28 cellular contexts compared by ENCODE assay signal in genomic region chr9:137956688-137957385, GRCh38.
DNase-seq lines count a peak whose midpoint lies in the region; ATAC-seq and TF ChIP-seq lines count a peak whose summit lies in the region.
"Had no signal": no experiment of that assay in that cellular context is flagged by ENCODE, and none has a peak within 500 bp of the region (broad histone marks: within the 10 kb centered on the region; RNA-seq: fewer than 3 reads in every experiment).

No MANE protein-coding gene starts in this region.

- 75 to 77% methylated on average over 8 to 12 of the region's 15 CpGs for WGBS in thyroid gland, 2 donors

- H3K9me3 Mint-ChIP-seq in activated CD4-positive, alpha-beta T cell treated with anti-CD3 and anti-CD28 coated beads for 36 hours (ENCODE audit: low read depth), result no peaks in the 10 kb centered on the region
- H3K9me3 Mint-ChIP-seq: CD4-positive, alpha-beta T cell; effector memory CD8-positive, alpha-beta T cell; stimulated activated memory B cell treated with anti-CD40 and anti-IgM and Interleukin-4, amounts not matched to agents 10 μg/mL and 1 μg/mL and 100 μg/mL, for 72 hours had no signal

- H3K4me3 Mint-ChIP-seq in activated CD4-positive, alpha-beta T cell treated with anti-CD3 and anti-CD28 coated beads for 36 hours, result no peak overlapping the region
- H3K4me3 Mint-ChIP-seq: CD4-positive, alpha-beta T cell; effector memory CD8-positive, alpha-beta T cell; neural crest cell; stimulated activated memory B cell treated with anti-CD40 and anti-IgM and Interleukin-4, amounts not matched to agents 10 μg/mL and 1 μg/mL and 100 μg/mL, for 72 hours had no signal

- H3K27me3 Mint-ChIP-seq in activated CD4-positive, alpha-beta T cell treated with anti-CD3 and anti-CD28 coated beads for 36 hours, result no peaks in the 10 kb centered on the region
- H3K27me3 Mint-ChIP-seq: CD4-positive, alpha-beta T cell had no signal

- H3K4me3 ChIP-seq in Jurkat, Clone E6-1 (ENCODE audit: low read length), result no peak overlapping the region
- no peak overlapping the region for H3K4me3 ChIP-seq in thyroid gland (replicated peaks in 1 of 3)
- H3K4me3 ChIP-seq: cardiac muscle cell, HAP-1, heart left ventricle, right lobe of liver had no signal

- no peak overlapping the region for H3K27ac ChIP-seq in thyroid gland
- H3K27ac ChIP-seq: cardiac muscle cell, heart left ventricle, right lobe of liver, WERI-Rb-1 had no signal

- TF ChIP-seq POLR2A in thyroid gland (IDR thresholded peaks at IDR 0.05), result no peak

- no peaks in the 10 kb centered on the region for H3K36me3 ChIP-seq in thyroid gland
- H3K36me3 ChIP-seq: cardiac muscle cell, HAP-1, heart left ventricle, right lobe of liver had no signal

- H3K4me1 ChIP-seq in thyroid gland, result no peaks in the 10 kb centered on the region
- H3K4me1 ChIP-seq: HAP-1, heart left ventricle, right lobe of liver had no signal

- intact Hi-C loops in activated CD4-positive, alpha-beta T cell treated with anti-CD3 and anti-CD28 coated beads for 36 hours (cut with DNase I, micrococcal nuclease), result no loop called here
- intact Hi-C loops in thyroid gland (cut with DNase I), result no loop called here

- no peak overlapping the region for H3K27ac Mint-ChIP-seq in activated CD4-positive, alpha-beta T cell treated with anti-CD3 and anti-CD28 coated beads for 36 hours
- H3K27ac Mint-ChIP-seq: CD4-positive, alpha-beta T cell; effector memory CD8-positive, alpha-beta T cell; stimulated activated memory B cell treated with anti-CD40 and anti-IgM and Interleukin-4, amounts not matched to agents 10 μg/mL and 1 μg/mL and 100 μg/mL, for 72 hours had no signal

- H3K9me3 ChIP-seq in thyroid gland, result no peaks in the 10 kb centered on the region
- H3K9me3 ChIP-seq: HAP-1, heart left ventricle, right lobe of liver had no signal

- TF ChIP-seq CTCF in thyroid gland (IDR thresholded peaks at IDR 0.05), result no peak

- H3K27me3 ChIP-seq in thyroid gland, result no peaks in the 10 kb centered on the region
- H3K27me3 ChIP-seq: cardiac muscle cell, heart left ventricle, right lobe of liver had no signal

- CTCF ChIA-PET in activated CD4-positive, alpha-beta T cell treated with anti-CD3 and anti-CD28 coated beads for 36 hours (lab: Charles Lee), result no interaction called here

- no peaks in the 10 kb centered on the region for H3K36me3 Mint-ChIP-seq in activated CD4-positive, alpha-beta T cell treated with anti-CD3 and anti-CD28 coated beads for 36 hours (ENCODE audit: low read depth)
- H3K36me3 Mint-ChIP-seq: stimulated activated memory B cell treated with anti-CD40 and anti-IgM and Interleukin-4, amounts not matched to agents 10 μg/mL and 1 μg/mL and 100 μg/mL, for 72 hours had no signal

- H3K4me1 Mint-ChIP-seq in activated CD4-positive, alpha-beta T cell treated with anti-CD3 and anti-CD28 coated beads for 36 hours, result no peaks in the 10 kb centered on the region
- H3K4me1 Mint-ChIP-seq: neural crest cell; stimulated activated memory B cell treated with anti-CD40 and anti-IgM and Interleukin-4, amounts not matched to agents 10 μg/mL and 1 μg/mL and 100 μg/mL, for 72 hours had no signal

- no peak for ATAC-seq in activated CD4-positive, alpha-beta T cell treated with anti-CD3 and anti-CD28 coated beads for 36 hours
- no peak for ATAC-seq in HG02798 (IDR thresholded peaks at IDR 0.05; ENCODE audit: poor library complexity, unreplicated experiment)
- no peak for ATAC-seq in GM18498 (IDR thresholded peaks at IDR 0.05; ENCODE audit: unreplicated experiment)
- ATAC-seq: effector memory CD8-positive, alpha-beta T cell; heart left ventricle; Panc1; stimulated activated memory B cell treated with anti-CD40 and anti-IgM and Interleukin-4, amounts not matched to agents 10 μg/mL and 1 μg/mL and 100 μg/mL, for 72 hours had no signal

- POLR2A ChIA-PET in activated CD4-positive, alpha-beta T cell treated with anti-CD3 and anti-CD28 coated beads for 36 hours (lab: Charles Lee), result no interaction called here

- peak; percentile 18 for DNase-seq in activated CD4-positive, alpha-beta T cell treated with anti-CD3 and anti-CD28 coated beads for 36 hours
- no peak for DNase-seq in activated CD4-positive, alpha-beta T cell treated with anti-CD3 and anti-CD28 coated beads, Interleukin-2, amount 50 U/mL, for 48 hours
- DNase-seq in Jurkat, Clone E6-1 (ENCODE audit: low read depth, low spot score), result peak; percentile 24
- DNase-seq in germinal center (ENCODE audit: low spot score), result peak; percentile 1
- peak; percentile 12 to 30 for DNase-seq in thyroid gland
- DNase-seq in NCI-H1694 treated with DMSO at 0.1 percent for 48 hours (lab: John Stamatoyannopoulos, UW), result no peak
- DNase-seq: activated naive CD4-positive, alpha-beta T cell treated with anti-CD3 and anti-CD28 coated beads, Interleukin-2, amount 50 U/mL, for 16 hours; AML-193; CD4-positive, alpha-beta T cell; cortex of kidney; effector memory CD8-positive, alpha-beta T cell; erythroblast; mammary epithelial cell; NCI-H510A; right lobe of liver; SHP77 treated with DMSO at 0.1 percent for 48 hours; stimulated activated CD4-positive, alpha-beta T cell treated with anti-CD3 and anti-CD28 coated beads, Interleukin-4, amount 100 ng/mL, for 24 hours; SW 1271; T-helper 9 cell; WERI-Rb-1 had no signal

Comparison
In these comparisons a context has a peak if more than half of its experiments do, and no peak if none do; other contexts are left out.
1. DNase-seq: peak in activated CD4-positive, alpha-beta T cell treated with anti-CD3 and anti-CD28 coated beads for 36 hours (single experiment), Jurkat, Clone E6-1 (single experiment), germinal center (single experiment) and thyroid gland (2 of 2); none in activated CD4-positive, alpha-beta T cell treated with anti-CD3 and anti-CD28 coated beads, Interleukin-2, amount 50 U/mL, for 48 hours (0 of 2) and NCI-H1694 treated with DMSO at 0.1 percent for 48 hours (single experiment).